ENCODE assay signal across 2 cellular contexts in genomic region chr2:177882501-177882900, GRCh38.
A peak's percentile ranks its signal among the peaks of the same experiment; 100 is the strongest.
TF ChIP-seq lines count a peak whose summit lies in the region.

No MANE protein-coding gene starts in this region.

TF ChIP-seq in liver, 16 proteins besides CTCF, POLR2A, EP300 and RAD21 (continued from another document):
- peak; percentile 25 for TF ChIP-seq YY1 (IDR thresholded peaks at IDR 0.05)
- TF ChIP-seq HNF4A (conservative IDR thresholded peaks at IDR 0.05), result peak; percentile 40 to 54

TF ChIP-seq in HepG2, 621 proteins besides CTCF, POLR2A, EP300 and RAD21 (continued from another document):
- no peak for TF ChIP-seq ARID4A (CRISPR knock-in tag; IDR thresholded peaks at IDR 0.05; ENCODE audit: borderline replicate concordance)
- TF ChIP-seq REL (CRISPR knock-in tag; conservative IDR thresholded peaks at IDR 0.05), result no peak
- TF ChIP-seq SRY (CRISPR knock-in tag; IDR thresholded peaks at IDR 0.05), result no peak
- TF ChIP-seq ZNF274 (CRISPR knock-in tag; IDR thresholded peaks at IDR 0.05), result no peak
- TF ChIP-seq RFXANK (CRISPR knock-in tag; IDR thresholded peaks at IDR 0.05), result no peak
- no peak for TF ChIP-seq UBTF (CRISPR knock-in tag; IDR thresholded peaks at IDR 0.05)
- no peak for TF ChIP-seq PAF1 (CRISPR knock-in tag; IDR thresholded peaks at IDR 0.05)
- TF ChIP-seq HNF4G (IDR thresholded peaks at IDR 0.05; ENCODE audit: borderline replicate concordance, low read depth, low read length), result no peak
- TF ChIP-seq HNF4G (CRISPR knock-in tag; IDR thresholded peaks at IDR 0.05; ENCODE audit: borderline replicate concordance, low read depth), result no peak
- no peak for TF ChIP-seq E2F5 (CRISPR knock-in tag; conservative IDR thresholded peaks at IDR 0.05)
